1 cellular context compared by ENCODE assay signal in genomic region chr2:21452263-21452662, GRCh38.
TF ChIP-seq lines count a peak whose summit lies in the region.

No MANE protein-coding gene starts in this region.

TF ChIP-seq in WTC11, 78 proteins besides CTCF, POLR2A, EP300 and RAD21 (continued from another document):
- no peak for TF ChIP-seq KAT7 (CRISPR knock-in tag; IDR thresholded peaks at IDR 0.05; ENCODE audit: borderline replicate concordance)
- no peak for TF ChIP-seq FOXJ3 (CRISPR knock-in tag; IDR thresholded peaks at IDR 0.05; ENCODE audit: borderline replicate concordance)
- no peak for TF ChIP-seq ZNF281 (CRISPR knock-in tag; IDR thresholded peaks at IDR 0.05)
- no peak for TF ChIP-seq ERG (CRISPR knock-in tag; IDR thresholded peaks at IDR 0.05)
- TF ChIP-seq HMGA2 (CRISPR knock-in tag; IDR thresholded peaks at IDR 0.05): no peak
- no peak for TF ChIP-seq ZNF263 (CRISPR knock-in tag; IDR thresholded peaks at IDR 0.05; ENCODE audit: low read depth)
